ENCODE assay signal across 7 cellular contexts in genomic region chr15:38671675-38672141, GRCh38.
DNase-seq lines count a peak whose midpoint lies in the region; ATAC-seq and TF ChIP-seq lines count a peak whose summit lies in the region.

No MANE protein-coding gene starts in this region.

- no peaks in the 10 kb centered on the region for H3K27me3 Mint-ChIP-seq in activated CD4-positive, alpha-beta T cell treated with anti-CD3 and anti-CD28 coated beads, Interleukin-2, amount 10 ng/mL, durations not matched to agents 24 days and 14 days

- H3K4me1 Mint-ChIP-seq in activated CD4-positive, alpha-beta T cell treated with anti-CD3 and anti-CD28 coated beads, Interleukin-2, amount 10 ng/mL, durations not matched to agents 24 days and 14 days: peaks cover 70% of the 10 kb centered on the region

- no peaks in the 10 kb centered on the region for H3K36me3 Mint-ChIP-seq in activated CD4-positive, alpha-beta T cell treated with anti-CD3 and anti-CD28 coated beads, Interleukin-2, amount 10 ng/mL, durations not matched to agents 24 days and 14 days (ENCODE audit: low read depth)

- intact Hi-C loops in activated CD4-positive, alpha-beta T cell treated with anti-CD3 and anti-CD28 coated beads, Interleukin-2, amount 10 ng/mL, durations not matched to agents 24 days and 14 days (cut with micrococcal nuclease): loop anchor here (1.0 to 2.0 kb wide), 3 partner anchors 12 to 41 kb away; no protein-coding TSS in a partner anchor

- DNase-seq in activated CD4-positive, alpha-beta T cell treated with anti-CD3 and anti-CD28 coated beads, Interleukin-2, amount 10 ng/mL, durations not matched to agents 24 days and 14 days: peak; percentile 88
- DNase-seq in stimulated activated CD4-positive, alpha-beta T cell treated with anti-CD3 and anti-CD28 coated beads, Interleukin-2, amount 100 ng/mL, for 24 hours: peak; percentile 35 to 50
- no peak for DNase-seq in effector CD8-positive, alpha-beta T cell (lab: John Stamatoyannopoulos, UW)
- DNase-seq in DMS79 treated with DMSO at 0.1 percent for 48 hours (lab: John Stamatoyannopoulos, UW) (no peak), AG20443 (ENCODE audit: low spot score) (no peak)

- in situ Hi-C loops in GM18951 (cut with MboI; ENCODE audit: low sequenced_read_pairs, unreplicated experiment): no loop called here

- peaks cover 12% of the 10 kb centered on the region for H3K9me3 Mint-ChIP-seq in activated CD4-positive, alpha-beta T cell treated with anti-CD3 and anti-CD28 coated beads, Interleukin-2, amount 10 ng/mL, durations not matched to agents 24 days and 14 days

- H3K27ac Mint-ChIP-seq in activated CD4-positive, alpha-beta T cell treated with anti-CD3 and anti-CD28 coated beads, Interleukin-2, amount 10 ng/mL, durations not matched to agents 24 days and 14 days: peak overlapping the region; percentile 96

- TF ChIP-seq POLR2A in GM18951 (IDR thresholded peaks at IDR 0.05; ENCODE audit: extremely low read depth, insufficient read depth, insufficient read length): peak; percentile 29

- peak; percentile 65 for ATAC-seq in HG02885 (IDR thresholded peaks at IDR 0.05; ENCODE audit: poor library complexity, unreplicated experiment)

- peak overlapping the region; percentile 68 for H3K4me3 Mint-ChIP-seq in activated CD4-positive, alpha-beta T cell treated with anti-CD3 and anti-CD28 coated beads, Interleukin-2, amount 10 ng/mL, durations not matched to agents 24 days and 14 days

Comparison
In these comparisons a context has a peak if more than half of its experiments do, and no peak if none do; other contexts are left out.
1. DNase-seq: peak in activated CD4-positive, alpha-beta T cell treated with anti-CD3 and anti-CD28 coated beads, Interleukin-2, amount 10 ng/mL, durations not matched to agents 24 days and 14 days (single experiment) and stimulated activated CD4-positive, alpha-beta T cell treated with anti-CD3 and anti-CD28 coated beads, Interleukin-2, amount 100 ng/mL, for 24 hours (2 of 2); none in effector CD8-positive, alpha-beta T cell (single experiment), DMS79 treated with DMSO at 0.1 percent for 48 hours (single experiment) and AG20443 (single experiment).